ENCODE assay signal across 15 cellular contexts in the genomic region with DNA sequence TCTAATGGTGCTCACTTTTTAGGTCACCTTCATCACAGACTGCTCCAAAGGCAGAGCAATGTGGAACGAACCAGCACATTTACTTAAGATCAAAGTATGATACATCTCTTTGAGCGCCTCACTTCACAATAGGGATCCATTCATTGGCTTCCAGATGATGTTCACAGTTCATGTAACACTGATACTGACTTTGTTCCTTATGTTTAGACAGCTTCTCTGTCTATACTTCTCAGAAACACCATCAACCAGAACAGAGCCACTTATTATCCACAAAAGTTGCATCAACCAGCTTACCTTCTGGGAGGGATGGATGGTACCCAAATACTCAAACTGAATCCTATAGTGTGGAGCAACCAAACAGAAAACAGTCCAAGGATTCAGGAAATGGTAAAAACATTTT. TPM values are rescaled to one million over a fixed set of nuclear protein-coding genes. Genes with fewer than 3 reads are reported as not detected.
DNase-seq lines count a peak whose midpoint lies in the region; ATAC-seq, FAIRE-seq and TF ChIP-seq lines count a peak whose summit lies in the region.
"Had no signal": no experiment of that assay in that cellular context is flagged by ENCODE, and none has a peak within 500 bp of the region (broad histone marks: within the 10 kb centered on the region; RNA-seq: fewer than 3 reads in every experiment).

No MANE protein-coding gene starts in this region.

- no peak overlapping the region for H2AFZ ChIP-seq in IMR-90 (replicated peaks; ENCODE audit: low read length, poor library complexity)
- no peak overlapping the region for H2AFZ ChIP-seq in astrocyte (ENCODE audit: low read depth, low read length)

- H3K9me3 Mint-ChIP-seq in astrocyte (ENCODE audit: unreplicated experiment), result no peaks in the 10 kb centered on the region
- H3K9me3 Mint-ChIP-seq: CD4-positive, alpha-beta memory T cell had no signal

- H3K27ac Mint-ChIP-seq in astrocyte (ENCODE audit: unreplicated experiment), result no peak overlapping the region
- H3K27ac Mint-ChIP-seq: CD4-positive, alpha-beta memory T cell had no signal

- H4K8ac ChIP-seq in IMR-90 (ENCODE audit: low read depth in 2 of 2, low read length in 2 of 2), result no peak overlapping the region

- no peak overlapping the region for H3K56ac ChIP-seq in IMR-90 (ENCODE audit: extremely low read depth, insufficient read depth, low read length)

- no peak for TF ChIP-seq RAD21 in IMR-90 (IDR thresholded peaks at IDR 0.05; ENCODE audit: low read length)

- no peak for TF ChIP-seq POLR2A in IMR-90 (IDR thresholded peaks at IDR 0.05; ENCODE audit: low read depth, low read length)

- H3K4me1 ChIP-seq in IMR-90 (ENCODE audit: control insufficient read depth, insufficient read depth, low read length) (peaks cover 1% of the 10 kb centered on the region), astrocyte (ENCODE audit: insufficient read depth, low read length) (peaks cover 8% of the 10 kb centered on the region)

- H4K91ac ChIP-seq in IMR-90 (ENCODE audit: insufficient read depth, low read depth, low read length), result no peak overlapping the region

- H3K9me1 ChIP-seq in IMR-90 (ENCODE audit: insufficient read depth, low read length), result no peaks in the 10 kb centered on the region; the same call in 1 of the 2 replicates

- H3K4me1 Mint-ChIP-seq in astrocyte (ENCODE audit: low read depth, unreplicated experiment), result peaks cover 25% of the 10 kb centered on the region

- peaks cover 93% of the 10 kb centered on the region for H3K79me2 ChIP-seq in astrocyte (ENCODE audit: insufficient read depth, low read length)

- 80% methylated on average over 1 of the region's 2 CpGs; no CpG with 5 or more reads in 1 of the 2 experiments for WGBS in IMR-90 (ENCODE audit: extremely low coverage in 2 of 2, insufficient read length in 1 of 2), 2 experiments

- no peak for DNase-seq in GM18507 (ENCODE audit: extremely low spot score, insufficient read length, low read depth)
- DNase-seq in IMR-90, result no peak
- DNase-seq in astrocyte (ENCODE audit: low read depth), result no peak
- no peak for DNase-seq in left cardiac atrium
- DNase-seq in GM20000 (ENCODE audit: low spot score), result no peak
- DNase-seq in cerebellum (ENCODE audit: low spot score), result no peak
- DNase-seq: BE2C; CD4-positive, alpha-beta memory T cell; COR-L47; GF-D8 had no signal

- no peak overlapping the region for H2BK15ac ChIP-seq in IMR-90 (ENCODE audit: low read depth, low read length)

- ATAC-seq in IMR-90 (ENCODE audit: low read depth) (no peak), left cardiac atrium (no peak), GM18511 (IDR thresholded peaks at IDR 0.05; ENCODE audit: unreplicated experiment) (no peak)
- ATAC-seq: HCT116 had no signal

- H3K79me1 ChIP-seq in IMR-90 (ENCODE audit: low read depth in 1 of 2, low read length in 2 of 2), result peaks cover 20 to 63% of the 10 kb centered on the region in 2 experiments; a peak in 3 of 4 replicates

- H3K4me3 ChIP-seq in IMR-90 (ENCODE audit: insufficient read depth, low read depth, low read length) (no peak overlapping the region), astrocyte (ENCODE audit: insufficient read depth, low read depth, low read length) (no peak overlapping the region)

- H3K4me3 Mint-ChIP-seq in astrocyte (ENCODE audit: unreplicated experiment), result no peak overlapping the region

- dilution Hi-C loops in IMR-90 (cut with HindIII; ENCODE audit: low sequenced_read_pairs, unreplicated experiment), result no loop called here

- in situ Hi-C loops in IMR-90 (cut with MboI; ENCODE audit: low sequenced_read_pairs), result no loop called here

- FAIRE-seq in GM18507 (lab: Jason Lieb, UNC) (peak; percentile 35), astrocyte (lab: Jason Lieb, UNC) (peak; percentile 64)
- FAIRE-seq: D721Med had no signal

- H3K9me3 ChIP-seq in IMR-90 (ENCODE audit: control insufficient read depth, insufficient read depth, low read length), result no peaks in the 10 kb centered on the region
- no peaks in the 10 kb centered on the region for H3K9me3 ChIP-seq in astrocyte (ENCODE audit: insufficient read depth, low read depth, low read length)
- H3K9me3 ChIP-seq: BE2C had no signal

- TF ChIP-seq CTCF in IMR-90 (conservative IDR thresholded peaks at IDR 0.05; ENCODE audit: low read depth, low read length), result no peak
- no peak for TF ChIP-seq CTCF in astrocyte (IDR thresholded peaks at IDR 0.05; ENCODE audit: insufficient read depth, low read depth, low read length)
- TF ChIP-seq CTCF in GM20000 (IDR thresholded peaks at IDR 0.05; ENCODE audit: extremely low read depth, missing control alignments), result no peak

- H4K20me1 ChIP-seq in IMR-90 (ENCODE audit: insufficient read depth, low read length) (peaks cover 12% of the 10 kb centered on the region; the same call in 1 of the 2 replicates), astrocyte (ENCODE audit: insufficient read depth, low read length) (peaks cover 26% of the 10 kb centered on the region)

- no peak overlapping the region for H4K5ac ChIP-seq in IMR-90 (ENCODE audit: low read depth, low read length)

- intact Hi-C loops in IMR-90 (cut with micrococcal nuclease), result no loop called here
- intact Hi-C loops in left cardiac atrium (cut with DNase I), result loop anchor here (5.0 to 10.0 kb wide), 3 partner anchors 80 to 122 kb away; a partner anchor contains a TSS

- H3K14ac ChIP-seq in IMR-90 (replicated peaks; ENCODE audit: low read depth, low read length), result no peak overlapping the region

- no peak overlapping the region for H2AK9ac ChIP-seq in IMR-90 (replicated peaks; ENCODE audit: low read depth, low read length, poor library complexity)

- H3K27ac ChIP-seq in IMR-90 (ENCODE audit: insufficient read depth, low read length) (no peak overlapping the region), astrocyte (ENCODE audit: low read depth, low read length) (no peak overlapping the region)
- H3K27ac ChIP-seq: C4-2B, KMS-11 had no signal

- CTCF ChIA-PET in IMR-90 (lab: Yijun Ruan, JAX), result no interaction called here

- no peaks in the 10 kb centered on the region; the same call in 1 of the 2 replicates for H3K36me3 ChIP-seq in IMR-90 (ENCODE audit: control insufficient read depth, insufficient read depth, low read length)
- H3K36me3 ChIP-seq in astrocyte (ENCODE audit: insufficient read depth, low read length), result peaks cover under 1% of the 10 kb centered on the region

- no peaks in the 10 kb centered on the region for H3K27me3 ChIP-seq in IMR-90 (ENCODE audit: control insufficient read depth, insufficient read depth, low read length)
- no peaks in the 10 kb centered on the region for H3K27me3 ChIP-seq in astrocyte (ENCODE audit: insufficient read depth, low read length)
- H3K27me3 ChIP-seq: BE2C had no signal

- no peak overlapping the region for H3K18ac ChIP-seq in IMR-90 (ENCODE audit: low read depth, low read length)

- H3K4me2 ChIP-seq in IMR-90 (ENCODE audit: low read depth, low read length), result no peak overlapping the region
- H3K4me2 ChIP-seq in astrocyte (ENCODE audit: low read length), result no peak overlapping the region
- H3K4me2 ChIP-seq: KMS-11 had no signal

- no peaks in the 10 kb centered on the region for H3K36me3 Mint-ChIP-seq in astrocyte (ENCODE audit: low read depth, unreplicated experiment)

- no peak overlapping the region for H2AK5ac ChIP-seq in IMR-90 (ENCODE audit: low read depth, low read length)

- no peak overlapping the region for H2BK5ac ChIP-seq in IMR-90 (ENCODE audit: low read depth, low read length, poor library complexity, severe bottlenecking)

- no peak overlapping the region for H2BK120ac ChIP-seq in IMR-90 (ENCODE audit: low read depth, low read length)

- H3K27me3 Mint-ChIP-seq in astrocyte (ENCODE audit: low read depth, unreplicated experiment), result no peaks in the 10 kb centered on the region
- H3K27me3 Mint-ChIP-seq: CD4-positive, alpha-beta memory T cell had no signal

- no peak overlapping the region for H3K4ac ChIP-seq in IMR-90 (ENCODE audit: low read depth, low read length)

- no peak overlapping the region for H3K9ac ChIP-seq in IMR-90 (ENCODE audit: low read depth, low read length)
- no peak overlapping the region for H3K9ac ChIP-seq in astrocyte (ENCODE audit: low read length)
- H3K9ac ChIP-seq: KMS-11 had no signal

- POLR2A ChIA-PET in IMR-90 (lab: Charles Lee; ENCODE audit: unreplicated experiment), result no interaction called here

- BruUV-seq in IMR-90 (replicated peaks; lab: Mats Ljungman, UMichigan), result no TSS peak

- H2BK20ac ChIP-seq in IMR-90 (ENCODE audit: low read depth, low read length), result no peak overlapping the region

- peak overlapping the region; percentile 31; the same call in 1 of the 2 replicates for H3K23ac ChIP-seq in IMR-90 (ENCODE audit: low read depth, low read length)

TF ChIP-seq in IMR-90, 13 proteins besides CTCF, POLR2A, EP300 and RAD21 (continues in another document):
- no peak for TF ChIP-seq MXI1 (IDR thresholded peaks at IDR 0.05; ENCODE audit: borderline replicate concordance, low read depth, low read length)
- TF ChIP-seq, protein P1, sequence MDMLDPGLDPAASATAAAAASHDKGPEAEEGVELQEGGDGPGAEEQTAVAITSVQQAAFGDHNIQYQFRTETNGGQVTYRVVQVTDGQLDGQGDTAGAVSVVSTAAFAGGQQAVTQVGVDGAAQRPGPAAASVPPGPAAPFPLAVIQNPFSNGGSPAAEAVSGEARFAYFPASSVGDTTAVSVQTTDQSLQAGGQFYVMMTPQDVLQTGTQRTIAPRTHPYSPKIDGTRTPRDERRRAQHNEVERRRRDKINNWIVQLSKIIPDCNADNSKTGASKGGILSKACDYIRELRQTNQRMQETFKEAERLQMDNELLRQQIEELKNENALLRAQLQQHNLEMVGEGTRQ (IDR thresholded peaks at IDR 0.05; ENCODE audit: low read depth, low read length), result no peak
- no peak for TF ChIP-seq SMC3 (IDR thresholded peaks at IDR 0.05; ENCODE audit: low read depth, low read length)
- no peak for TF ChIP-seq RFX5 (IDR thresholded peaks at IDR 0.05; ENCODE audit: low read depth, low read length)
- TF ChIP-seq MAZ (IDR thresholded peaks at IDR 0.05; ENCODE audit: borderline replicate concordance, low read depth, low read length), result no peak
- no peak for TF ChIP-seq MAFK (IDR thresholded peaks at IDR 0.05; ENCODE audit: low read depth, low read length)
- TF ChIP-seq FOS (IDR thresholded peaks at IDR 0.05; ENCODE audit: low read depth, low read length), result no peak
- TF ChIP-seq NFE2L2 (IDR thresholded peaks at IDR 0.05; ENCODE audit: low read depth, low read length), result no peak
- TF ChIP-seq CEBPB (IDR thresholded peaks at IDR 0.05; ENCODE audit: low read depth, low read length), result no peak
- no peak for TF ChIP-seq BHLHE40 (IDR thresholded peaks at IDR 0.05; ENCODE audit: low read depth, low read length)
- TF ChIP-seq RCOR1 (IDR thresholded peaks at IDR 0.05; ENCODE audit: insufficient replicate concordance, low read length), result no peak
- no peak for TF ChIP-seq CHD1 (IDR thresholded peaks at IDR 0.05; ENCODE audit: low read depth, low read length)

RNA-seq across cellular contexts. Expression of a gene that starts 4.6 kb away (rescaled TPM):
- 110 and 115 TPM in 2 replicates for total RNA-seq in IMR-90 (2012; rRNA removed)
- 7.5 and 10.6 TPM in 2 replicates for polyA plus RNA-seq in IMR-90 (2012; rRNA removed)
- polyA plus RNA-seq in IMR-90 (2012; cell fraction: cytosol; rRNA removed), result 0.92 and 1.3 TPM in 2 replicates
- polyA plus RNA-seq in IMR-90 (2012; cell fraction: nucleus; rRNA removed; ENCODE audit: low replicate concordance), result 3.0 and 27.1 TPM in 2 replicates
- total RNA-seq in astrocyte, result 73.9 and 76.8 TPM in 2 replicates
- total RNA-seq in left cardiac atrium, result 10 to 100 TPM; 31.1 to 34.5 TPM
- total RNA-seq in cerebellum, result 110 TPM
